4 cellular contexts compared by ENCODE assay signal in genomic region chr16:1920122-1920521, GRCh38. TPM values are rescaled to one million over a fixed set of nuclear protein-coding genes. Genes with fewer than 3 reads are reported as not detected.
"Had no signal": no experiment of that assay in that cellular context is flagged by ENCODE, and none has a peak within 500 bp of the region (broad histone marks: within the 10 kb centered on the region; RNA-seq: fewer than 3 reads in every experiment).

No MANE protein-coding gene starts in this region.

RNA-seq across cellular contexts. Expression of gene HS3ST6, which starts 1.9 kb away (rescaled TPM):
- total RNA-seq: GM23248, H9, HT-29, IMR-90 had no signal
- polyA plus RNA-seq: GM23248, IMR-90 had no signal

RNA-seq across cellular contexts. Expression of gene RPL3L, which starts 34.4 kb away (rescaled TPM):
- total RNA-seq: GM23248, HT-29, IMR-90 had no signal
- polyA plus RNA-seq: GM23248, IMR-90 had no signal
